In the genomic region with DNA sequence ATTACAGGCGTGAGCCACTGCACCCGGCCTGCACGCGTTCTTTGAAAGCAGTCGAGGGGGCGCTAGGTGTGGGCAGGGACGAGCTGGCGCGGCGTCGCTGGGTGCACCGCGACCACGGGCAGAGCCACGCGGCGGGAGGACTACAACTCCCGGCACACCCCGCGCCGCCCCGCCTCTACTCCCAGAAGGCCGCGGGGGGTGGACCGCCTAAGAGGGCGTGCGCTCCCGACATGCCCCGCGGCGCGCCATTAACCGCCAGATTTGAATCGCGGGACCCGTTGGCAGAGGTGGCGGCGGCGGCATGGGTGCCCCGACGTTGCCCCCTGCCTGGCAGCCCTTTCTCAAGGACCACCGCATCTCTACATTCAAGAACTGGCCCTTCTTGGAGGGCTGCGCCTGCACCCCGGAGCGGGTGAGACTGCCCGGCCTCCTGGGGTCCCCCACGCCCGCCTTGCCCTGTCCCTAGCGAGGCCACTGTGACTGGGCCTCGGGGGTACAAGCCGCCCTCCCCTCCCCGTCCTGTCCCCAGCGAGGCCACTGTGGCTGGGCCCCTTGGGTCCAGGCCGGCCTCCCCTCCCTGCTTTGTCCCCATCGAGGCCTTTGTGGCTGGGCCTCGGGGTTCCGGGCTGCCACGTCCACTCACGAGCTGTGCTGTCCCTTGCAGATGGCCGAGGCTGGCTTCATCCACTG, we compare ENCODE assay signal across 1 cellular context.
TF ChIP-seq lines count a peak whose summit lies in the region.

A gene (plus strand): TSS at position 238 of the 690 bp plus-strand sequence. CDS start 64 bp downstream, at position 302.

TF ChIP-seq in K562, 482 proteins besides CTCF, POLR2A, EP300 and RAD21 (continued from another document):
- TF ChIP-seq, protein P1, sequence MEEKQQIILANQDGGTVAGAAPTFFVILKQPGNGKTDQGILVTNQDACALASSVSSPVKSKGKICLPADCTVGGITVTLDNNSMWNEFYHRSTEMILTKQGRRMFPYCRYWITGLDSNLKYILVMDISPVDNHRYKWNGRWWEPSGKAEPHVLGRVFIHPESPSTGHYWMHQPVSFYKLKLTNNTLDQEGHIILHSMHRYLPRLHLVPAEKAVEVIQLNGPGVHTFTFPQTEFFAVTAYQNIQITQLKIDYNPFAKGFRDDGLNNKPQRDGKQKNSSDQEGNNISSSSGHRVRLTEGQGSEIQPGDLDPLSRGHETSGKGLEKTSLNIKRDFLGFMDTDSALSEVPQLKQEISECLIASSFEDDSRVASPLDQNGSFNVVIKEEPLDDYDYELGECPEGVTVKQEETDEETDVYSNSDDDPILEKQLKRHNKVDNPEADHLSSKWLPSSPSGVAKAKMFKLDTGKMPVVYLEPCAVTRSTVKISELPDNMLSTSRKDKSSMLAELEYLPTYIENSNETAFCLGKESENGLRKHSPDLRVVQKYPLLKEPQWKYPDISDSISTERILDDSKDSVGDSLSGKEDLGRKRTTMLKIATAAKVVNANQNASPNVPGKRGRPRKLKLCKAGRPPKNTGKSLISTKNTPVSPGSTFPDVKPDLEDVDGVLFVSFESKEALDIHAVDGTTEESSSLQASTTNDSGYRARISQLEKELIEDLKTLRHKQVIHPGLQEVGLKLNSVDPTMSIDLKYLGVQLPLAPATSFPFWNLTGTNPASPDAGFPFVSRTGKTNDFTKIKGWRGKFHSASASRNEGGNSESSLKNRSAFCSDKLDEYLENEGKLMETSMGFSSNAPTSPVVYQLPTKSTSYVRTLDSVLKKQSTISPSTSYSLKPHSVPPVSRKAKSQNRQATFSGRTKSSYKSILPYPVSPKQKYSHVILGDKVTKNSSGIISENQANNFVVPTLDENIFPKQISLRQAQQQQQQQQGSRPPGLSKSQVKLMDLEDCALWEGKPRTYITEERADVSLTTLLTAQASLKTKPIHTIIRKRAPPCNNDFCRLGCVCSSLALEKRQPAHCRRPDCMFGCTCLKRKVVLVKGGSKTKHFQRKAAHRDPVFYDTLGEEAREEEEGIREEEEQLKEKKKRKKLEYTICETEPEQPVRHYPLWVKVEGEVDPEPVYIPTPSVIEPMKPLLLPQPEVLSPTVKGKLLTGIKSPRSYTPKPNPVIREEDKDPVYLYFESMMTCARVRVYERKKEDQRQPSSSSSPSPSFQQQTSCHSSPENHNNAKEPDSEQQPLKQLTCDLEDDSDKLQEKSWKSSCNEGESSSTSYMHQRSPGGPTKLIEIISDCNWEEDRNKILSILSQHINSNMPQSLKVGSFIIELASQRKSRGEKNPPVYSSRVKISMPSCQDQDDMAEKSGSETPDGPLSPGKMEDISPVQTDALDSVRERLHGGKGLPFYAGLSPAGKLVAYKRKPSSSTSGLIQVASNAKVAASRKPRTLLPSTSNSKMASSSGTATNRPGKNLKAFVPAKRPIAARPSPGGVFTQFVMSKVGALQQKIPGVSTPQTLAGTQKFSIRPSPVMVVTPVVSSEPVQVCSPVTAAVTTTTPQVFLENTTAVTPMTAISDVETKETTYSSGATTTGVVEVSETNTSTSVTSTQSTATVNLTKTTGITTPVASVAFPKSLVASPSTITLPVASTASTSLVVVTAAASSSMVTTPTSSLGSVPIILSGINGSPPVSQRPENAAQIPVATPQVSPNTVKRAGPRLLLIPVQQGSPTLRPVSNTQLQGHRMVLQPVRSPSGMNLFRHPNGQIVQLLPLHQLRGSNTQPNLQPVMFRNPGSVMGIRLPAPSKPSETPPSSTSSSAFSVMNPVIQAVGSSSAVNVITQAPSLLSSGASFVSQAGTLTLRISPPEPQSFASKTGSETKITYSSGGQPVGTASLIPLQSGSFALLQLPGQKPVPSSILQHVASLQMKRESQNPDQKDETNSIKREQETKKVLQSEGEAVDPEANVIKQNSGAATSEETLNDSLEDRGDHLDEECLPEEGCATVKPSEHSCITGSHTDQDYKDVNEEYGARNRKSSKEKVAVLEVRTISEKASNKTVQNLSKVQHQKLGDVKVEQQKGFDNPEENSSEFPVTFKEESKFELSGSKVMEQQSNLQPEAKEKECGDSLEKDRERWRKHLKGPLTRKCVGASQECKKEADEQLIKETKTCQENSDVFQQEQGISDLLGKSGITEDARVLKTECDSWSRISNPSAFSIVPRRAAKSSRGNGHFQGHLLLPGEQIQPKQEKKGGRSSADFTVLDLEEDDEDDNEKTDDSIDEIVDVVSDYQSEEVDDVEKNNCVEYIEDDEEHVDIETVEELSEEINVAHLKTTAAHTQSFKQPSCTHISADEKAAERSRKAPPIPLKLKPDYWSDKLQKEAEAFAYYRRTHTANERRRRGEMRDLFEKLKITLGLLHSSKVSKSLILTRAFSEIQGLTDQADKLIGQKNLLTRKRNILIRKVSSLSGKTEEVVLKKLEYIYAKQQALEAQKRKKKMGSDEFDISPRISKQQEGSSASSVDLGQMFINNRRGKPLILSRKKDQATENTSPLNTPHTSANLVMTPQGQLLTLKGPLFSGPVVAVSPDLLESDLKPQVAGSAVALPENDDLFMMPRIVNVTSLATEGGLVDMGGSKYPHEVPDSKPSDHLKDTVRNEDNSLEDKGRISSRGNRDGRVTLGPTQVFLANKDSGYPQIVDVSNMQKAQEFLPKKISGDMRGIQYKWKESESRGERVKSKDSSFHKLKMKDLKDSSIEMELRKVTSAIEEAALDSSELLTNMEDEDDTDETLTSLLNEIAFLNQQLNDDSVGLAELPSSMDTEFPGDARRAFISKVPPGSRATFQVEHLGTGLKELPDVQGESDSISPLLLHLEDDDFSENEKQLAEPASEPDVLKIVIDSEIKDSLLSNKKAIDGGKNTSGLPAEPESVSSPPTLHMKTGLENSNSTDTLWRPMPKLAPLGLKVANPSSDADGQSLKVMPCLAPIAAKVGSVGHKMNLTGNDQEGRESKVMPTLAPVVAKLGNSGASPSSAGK (IDR thresholded peaks at IDR 0.05) = peak; percentile 77
- TF ChIP-seq, protein P2, sequence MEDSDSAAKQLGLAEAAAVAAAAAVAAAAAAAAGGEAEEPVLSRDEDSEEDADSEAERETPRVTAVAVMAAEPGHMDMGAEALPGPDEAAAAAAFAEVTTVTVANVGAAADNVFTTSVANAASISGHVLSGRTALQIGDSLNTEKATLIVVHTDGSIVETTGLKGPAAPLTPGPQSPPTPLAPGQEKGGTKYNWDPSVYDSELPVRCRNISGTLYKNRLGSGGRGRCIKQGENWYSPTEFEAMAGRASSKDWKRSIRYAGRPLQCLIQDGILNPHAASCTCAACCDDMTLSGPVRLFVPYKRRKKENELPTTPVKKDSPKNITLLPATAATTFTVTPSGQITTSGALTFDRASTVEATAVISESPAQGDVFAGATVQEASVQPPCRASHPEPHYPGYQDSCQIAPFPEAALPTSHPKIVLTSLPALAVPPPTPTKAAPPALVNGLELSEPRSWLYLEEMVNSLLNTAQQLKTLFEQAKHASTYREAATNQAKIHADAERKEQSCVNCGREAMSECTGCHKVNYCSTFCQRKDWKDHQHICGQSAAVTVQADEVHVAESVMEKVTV (CRISPR knock-in tag; IDR thresholded peaks at IDR 0.05) = no peak
- TF ChIP-seq, protein P3, sequence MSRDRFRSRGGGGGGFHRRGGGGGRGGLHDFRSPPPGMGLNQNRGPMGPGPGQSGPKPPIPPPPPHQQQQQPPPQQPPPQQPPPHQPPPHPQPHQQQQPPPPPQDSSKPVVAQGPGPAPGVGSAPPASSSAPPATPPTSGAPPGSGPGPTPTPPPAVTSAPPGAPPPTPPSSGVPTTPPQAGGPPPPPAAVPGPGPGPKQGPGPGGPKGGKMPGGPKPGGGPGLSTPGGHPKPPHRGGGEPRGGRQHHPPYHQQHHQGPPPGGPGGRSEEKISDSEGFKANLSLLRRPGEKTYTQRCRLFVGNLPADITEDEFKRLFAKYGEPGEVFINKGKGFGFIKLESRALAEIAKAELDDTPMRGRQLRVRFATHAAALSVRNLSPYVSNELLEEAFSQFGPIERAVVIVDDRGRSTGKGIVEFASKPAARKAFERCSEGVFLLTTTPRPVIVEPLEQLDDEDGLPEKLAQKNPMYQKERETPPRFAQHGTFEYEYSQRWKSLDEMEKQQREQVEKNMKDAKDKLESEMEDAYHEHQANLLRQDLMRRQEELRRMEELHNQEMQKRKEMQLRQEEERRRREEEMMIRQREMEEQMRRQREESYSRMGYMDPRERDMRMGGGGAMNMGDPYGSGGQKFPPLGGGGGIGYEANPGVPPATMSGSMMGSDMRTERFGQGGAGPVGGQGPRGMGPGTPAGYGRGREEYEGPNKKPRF (IDR thresholded peaks at IDR 0.05; ENCODE audit: low read depth, low read length) = no peak
- TF ChIP-seq FOXM1 (IDR thresholded peaks at IDR 0.05; ENCODE audit: low read depth) (peak; percentile 96), FOXM1 (CRISPR knock-in tag; IDR thresholded peaks at IDR 0.05; ENCODE audit: low read depth) (peak; percentile 97), EHMT2 (IDR thresholded peaks at IDR 0.05) (no peak), NR2F6 (CRISPR knock-in tag; IDR thresholded peaks at IDR 0.05) (no peak), WHSC1 (IDR thresholded peaks at IDR 0.05; ENCODE audit: low read length) (no peak), ZNF785 (CRISPR knock-in tag; IDR thresholded peaks at IDR 0.05) (no peak), MYBL2 (IDR thresholded peaks at IDR 0.05; ENCODE audit: low read depth) (peak; percentile 99), MYBL2 (CRISPR knock-in tag; IDR thresholded peaks at IDR 0.05; ENCODE audit: borderline replicate concordance) (peak; percentile 99; the same call in 1 of the 2 replicates), NCOA6 (IDR thresholded peaks at IDR 0.05) (no peak), KLF13 (tag; IDR thresholded peaks at IDR 0.05; ENCODE audit: borderline replicate concordance, low read depth) (peak; percentile 85), POLR2B (IDR thresholded peaks at IDR 0.05; ENCODE audit: low read depth, partially characterized antibody) (peak; percentile 40), ZSCAN32 (CRISPR knock-in tag; IDR thresholded peaks at IDR 0.05) (no peak), PTRF (tag; IDR thresholded peaks at IDR 0.05) (no peak), ZBED1 (IDR thresholded peaks at IDR 0.05) (no peak), TAF9B (IDR thresholded peaks at IDR 0.05; ENCODE audit: partially characterized antibody) (peak; percentile 73)
- TF ChIP-seq, protein P4, sequence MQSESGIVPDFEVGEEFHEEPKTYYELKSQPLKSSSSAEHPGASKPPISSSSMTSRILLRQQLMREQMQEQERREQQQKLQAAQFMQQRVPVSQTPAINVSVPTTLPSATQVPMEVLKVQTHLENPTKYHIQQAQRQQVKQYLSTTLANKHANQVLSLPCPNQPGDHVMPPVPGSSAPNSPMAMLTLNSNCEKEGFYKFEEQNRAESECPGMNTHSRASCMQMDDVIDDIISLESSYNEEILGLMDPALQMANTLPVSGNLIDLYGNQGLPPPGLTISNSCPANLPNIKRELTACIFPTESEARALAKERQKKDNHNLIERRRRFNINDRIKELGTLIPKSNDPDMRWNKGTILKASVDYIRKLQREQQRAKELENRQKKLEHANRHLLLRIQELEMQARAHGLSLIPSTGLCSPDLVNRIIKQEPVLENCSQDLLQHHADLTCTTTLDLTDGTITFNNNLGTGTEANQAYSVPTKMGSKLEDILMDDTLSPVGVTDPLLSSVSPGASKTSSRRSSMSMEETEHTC (IDR thresholded peaks at IDR 0.05) = no peak
- TF ChIP-seq, protein P5, sequence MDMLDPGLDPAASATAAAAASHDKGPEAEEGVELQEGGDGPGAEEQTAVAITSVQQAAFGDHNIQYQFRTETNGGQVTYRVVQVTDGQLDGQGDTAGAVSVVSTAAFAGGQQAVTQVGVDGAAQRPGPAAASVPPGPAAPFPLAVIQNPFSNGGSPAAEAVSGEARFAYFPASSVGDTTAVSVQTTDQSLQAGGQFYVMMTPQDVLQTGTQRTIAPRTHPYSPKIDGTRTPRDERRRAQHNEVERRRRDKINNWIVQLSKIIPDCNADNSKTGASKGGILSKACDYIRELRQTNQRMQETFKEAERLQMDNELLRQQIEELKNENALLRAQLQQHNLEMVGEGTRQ (CRISPR knock-in tag; IDR thresholded peaks at IDR 0.05) = no peak
- TF ChIP-seq, protein P6, sequence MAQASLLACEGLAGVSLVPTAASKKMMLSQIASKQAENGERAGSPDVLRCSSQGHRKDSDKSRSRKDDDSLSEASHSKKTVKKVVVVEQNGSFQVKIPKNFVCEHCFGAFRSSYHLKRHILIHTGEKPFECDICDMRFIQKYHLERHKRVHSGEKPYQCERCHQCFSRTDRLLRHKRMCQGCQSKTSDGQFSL (CRISPR knock-in tag; IDR thresholded peaks at IDR 0.05) = peak; percentile 57; the same call in 1 of the 2 replicates
- TF ChIP-seq, protein P6 (tag; IDR thresholded peaks at IDR 0.05) = no peak
- TF ChIP-seq, protein P7, sequence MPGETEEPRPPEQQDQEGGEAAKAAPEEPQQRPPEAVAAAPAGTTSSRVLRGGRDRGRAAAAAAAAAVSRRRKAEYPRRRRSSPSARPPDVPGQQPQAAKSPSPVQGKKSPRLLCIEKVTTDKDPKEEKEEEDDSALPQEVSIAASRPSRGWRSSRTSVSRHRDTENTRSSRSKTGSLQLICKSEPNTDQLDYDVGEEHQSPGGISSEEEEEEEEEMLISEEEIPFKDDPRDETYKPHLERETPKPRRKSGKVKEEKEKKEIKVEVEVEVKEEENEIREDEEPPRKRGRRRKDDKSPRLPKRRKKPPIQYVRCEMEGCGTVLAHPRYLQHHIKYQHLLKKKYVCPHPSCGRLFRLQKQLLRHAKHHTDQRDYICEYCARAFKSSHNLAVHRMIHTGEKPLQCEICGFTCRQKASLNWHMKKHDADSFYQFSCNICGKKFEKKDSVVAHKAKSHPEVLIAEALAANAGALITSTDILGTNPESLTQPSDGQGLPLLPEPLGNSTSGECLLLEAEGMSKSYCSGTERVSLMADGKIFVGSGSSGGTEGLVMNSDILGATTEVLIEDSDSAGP (CRISPR knock-in tag; IDR thresholded peaks at IDR 0.05) = no peak
